ENCODE assay signal across 9 cellular contexts in the genomic region with DNA sequence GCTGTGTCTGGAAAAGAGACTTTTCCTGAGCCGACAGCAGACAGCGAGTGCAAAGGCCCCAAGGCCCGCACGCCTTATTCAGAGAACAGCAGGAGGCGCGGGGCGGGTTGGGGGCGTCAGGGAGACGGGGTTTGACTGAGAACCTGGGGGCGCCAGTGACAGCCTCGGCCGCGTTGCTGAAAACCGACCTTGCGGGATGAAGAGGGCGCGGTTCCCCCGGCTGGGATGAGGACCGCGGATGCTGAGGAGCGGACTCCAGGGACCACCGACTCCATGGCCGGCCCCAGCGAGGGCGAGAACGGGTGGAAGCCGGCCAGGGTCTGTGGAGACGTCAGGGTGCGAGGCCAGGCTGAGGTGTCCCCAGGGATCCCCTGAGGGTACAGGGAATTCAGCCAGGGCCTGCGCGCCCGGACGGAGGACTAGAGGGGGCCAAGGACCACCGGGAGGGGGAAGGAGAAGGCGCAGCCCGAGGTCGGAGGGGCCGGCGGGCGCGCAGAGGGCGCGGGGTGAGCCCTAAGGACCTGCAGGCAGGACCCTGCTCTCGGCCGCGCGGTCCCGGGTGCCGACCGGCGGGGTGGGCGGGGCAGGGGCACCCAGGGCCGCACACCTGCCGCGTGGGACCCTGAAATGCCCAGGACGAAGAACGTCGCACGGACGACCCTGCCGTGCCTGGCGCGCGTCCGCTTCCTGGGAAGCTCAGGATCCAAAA. TPM values are rescaled to one million over a fixed set of nuclear protein-coding genes. Genes with fewer than 3 reads are reported as not detected.
DNase-seq lines count a peak whose midpoint lies in the region; ATAC-seq and TF ChIP-seq lines count a peak whose summit lies in the region.
"Had no signal": no experiment of that assay in that cellular context is flagged by ENCODE, and none has a peak within 500 bp of the region (broad histone marks: within the 10 kb centered on the region; RNA-seq: fewer than 3 reads in every experiment).

No MANE protein-coding gene starts in this region.

- peak overlapping the region; percentile 74 for H3K4me3 ChIP-seq in AG04450 (ENCODE audit: low read depth, low read length)
- H3K4me3 ChIP-seq in adipocyte (ENCODE audit: low read length), result peak overlapping the region; percentile 84

- peak overlapping the region in 2 of 5 donors; percentile 41 to 57 for H3K4me3 Mint-ChIP-seq in immature natural killer cell

- H3K27me3 ChIP-seq in AG04450 (ENCODE audit: control insufficient read depth, insufficient read depth, low read length) (no peaks in the 10 kb centered on the region), adipocyte (replicated peaks; ENCODE audit: control insufficient read depth, insufficient read depth, low read length) (no peaks in the 10 kb centered on the region)

- H3K9ac ChIP-seq in adipocyte (ENCODE audit: low read length), result peak overlapping the region; percentile 76

- H3K36me3 Mint-ChIP-seq in immature natural killer cell, result no peaks in the 10 kb centered on the region

- ATAC-seq in HG03045 (IDR thresholded peaks at IDR 0.05; ENCODE audit: unreplicated experiment), result no peak

- H3K9me3 Mint-ChIP-seq in immature natural killer cell, result no peaks in the 10 kb centered on the region

- H3K4me1 ChIP-seq in adipocyte (ENCODE audit: control insufficient read depth, insufficient read depth, low read length), result peaks cover 9% of the 10 kb centered on the region

- H3K9me3 ChIP-seq in AG04450 (ENCODE audit: control insufficient read depth, insufficient read depth, low read length), result peaks cover 8% of the 10 kb centered on the region; the same call in 1 of the 2 replicates
- no peaks in the 10 kb centered on the region for H3K9me3 ChIP-seq in adipocyte (ENCODE audit: control insufficient read depth, low read length)
- H3K9me3 ChIP-seq: pancreas had no signal

- DNase-seq in AG04450 (ENCODE audit: low read depth, low spot score), result no peak
- DNase-seq in GM20000 (ENCODE audit: low spot score), result peak; percentile 28
- no peak for DNase-seq in adipocyte (ENCODE audit: low read depth)
- peak; percentile 89 for DNase-seq in mesenteric fat pad (ENCODE audit: low spot score)
- no peak for DNase-seq in 8988T
- DNase-seq in immature natural killer cell, result no peak
- no peak for DNase-seq in UCSD-AML1 (lab: John Stamatoyannopoulos, UW; ENCODE audit: unreplicated experiment)

- CTCF ChIA-PET in AG04450 (lab: Charles Lee), result interaction anchor here (0.6 to 1.9 kb wide), 10 partner anchors 17 to 130 kb away, joined by 3 to 8 read pairs (median 3); no protein-coding TSS in a partner anchor

- H3K36me3 ChIP-seq in adipocyte (ENCODE audit: control insufficient read depth, insufficient read depth, low read length, severe bottlenecking), result peaks cover 6% of the 10 kb centered on the region
- H3K36me3 ChIP-seq: pancreas had no signal

- H3K27ac ChIP-seq in AG04450 (ENCODE audit: low read depth, low read length), result no peak overlapping the region
- H3K27ac ChIP-seq: pancreas had no signal

- H3K27ac Mint-ChIP-seq in immature natural killer cell, result no peak overlapping the region

- TF ChIP-seq CTCF in AG04450 (IDR thresholded peaks at IDR 0.05; ENCODE audit: low read depth, low read length) (no peak), GM20000 (IDR thresholded peaks at IDR 0.05; ENCODE audit: extremely low read depth, missing control alignments) (no peak)

- H3K27me3 Mint-ChIP-seq in immature natural killer cell (ENCODE audit: low read depth in 3 of 3), result peaks cover 2 to 12% (median 6%) of the 10 kb centered on the region in 3 donors

- POLR2A ChIA-PET in AG04450 (lab: Yijun Ruan, JAX), result interaction anchor here (1.0 to 1.4 kb wide), 6 partner anchors 12 to 1196 kb away, joined by 3 to 10 read pairs (median 4); no protein-coding TSS in a partner anchor

- H3K4me1 Mint-ChIP-seq in immature natural killer cell, result peaks cover 0 to 3% of the 10 kb centered on the region in 2 donors

RNA-seq across cellular contexts. Expression of gene AHRR, which starts 0.8 kb away (rescaled TPM):
- polyA plus RNA-seq in AG04450 (2011; rRNA removed), result 22.3 and 24.6 TPM in 2 replicates
- polyA minus RNA-seq in AG04450 (2011; rRNA and poly(A)+ RNA removed), result 24.0 and 25.8 TPM in 2 replicates
- total RNA-seq in mesenteric fat pad, result 4.5 TPM
- polyA plus RNA-seq in immature natural killer cell, result under 1 TPM in 1 of 3 donors, not detected in 2; 0.16 TPM

RNA-seq across cellular contexts. Expression of gene PDCD6, which starts 49.2 kb away (rescaled TPM):
- polyA plus RNA-seq in AG04450 (2011; rRNA removed), result 181 and 191 TPM in 2 replicates
- polyA minus RNA-seq in AG04450 (2011; rRNA and poly(A)+ RNA removed), result 96.9 and 101 TPM in 2 replicates
- total RNA-seq in mesenteric fat pad, result 66.7 TPM
- polyA plus RNA-seq in immature natural killer cell, result 100 to 1,000 TPM; 209 to 392 (median 236) TPM

Comparison
In these comparisons a context has a peak if more than half of its experiments do, and no peak if none do; other contexts are left out.
1. DNase-seq: peak in GM20000 (single experiment) and mesenteric fat pad (single experiment); none in AG04450 (single experiment), adipocyte (single experiment), 8988T (single experiment), immature natural killer cell (0 of 3) and UCSD-AML1 (single experiment).
2. RNA of gene AHRR, which starts 0.8 kb away (polyA plus RNA-seq): 22.3 to 24.6 TPM in AG04450; 0.16 TPM in immature natural killer cell; every median in the first group is over 10 times any median in the second.